ENCODE assay signal across 14 cellular contexts in genomic region chr5:57033503-57033902, GRCh38.
DNase-seq lines count a peak whose midpoint lies in the region; ATAC-seq, FAIRE-seq and TF ChIP-seq lines count a peak whose summit lies in the region.
"Had no signal": no experiment of that assay in that cellular context is flagged by ENCODE, and none has a peak within 500 bp of the region (broad histone marks: within the 10 kb centered on the region; RNA-seq: fewer than 3 reads in every experiment).

No MANE protein-coding gene starts in this region.

- H3K79me2 ChIP-seq in HCT116 (ENCODE audit: insufficient read depth, low read length): no peaks in the 10 kb centered on the region

- RAD21 ChIA-PET in HCT116 (lab: Charles Lee; ENCODE audit: low non-redundant PET in 1 of 2, low total read pairs in 2 of 2, uncharacterized antibody in 2 of 2, unreplicated experiment in 2 of 2): no interaction called here

- no peak overlapping the region for H3K4me3 ChIP-seq in A549
- H3K4me3 ChIP-seq in HCT116 (replicated peaks in 1 of 2; ENCODE audit: low read depth in 1 of 2, low read length in 2 of 2): no peak overlapping the region
- no peak overlapping the region for H3K4me3 ChIP-seq in bronchial epithelial cell (ENCODE audit: low read depth, low read length)
- H3K4me3 ChIP-seq: GM23248 had no signal

- no peaks in the 10 kb centered on the region for H3K9me2 ChIP-seq in HCT116 (ENCODE audit: insufficient read depth)

- CTCF ChIA-PET in A549 (lab: Yijun Ruan, JAX) (no interaction called here), HCT116 (lab: Charles Lee) (no interaction called here)

- POLR2A ChIA-PET in A549 (lab: Yijun Ruan, JAX) (no interaction called here), HCT116 (lab: Charles Lee) (no interaction called here)

- peak overlapping the region; percentile 31 for H2AFZ ChIP-seq in HCT116 (ENCODE audit: low read depth, low read length, poor library complexity, severe bottlenecking)
- H2AFZ ChIP-seq: GM23248 had no signal

- no peak for TF ChIP-seq EP300 in A549 (IDR thresholded peaks at IDR 0.05)

- 50% methylated on average over 2 of the region's 2 CpGs for WGBS in A549 (ENCODE audit: missing lambda C conversion rate)

- TF ChIP-seq RAD21 in A549 (conservative IDR thresholded peaks at IDR 0.05 in 1 of 2, IDR thresholded peaks at IDR 0.05 in 1 of 2) (no peak), HCT116 (IDR thresholded peaks at IDR 0.05; ENCODE audit: low read depth) (no peak)

- H3K4me2 ChIP-seq in A549 (peak overlapping the region; percentile 46), HCT116 (ENCODE audit: low read length) (peak overlapping the region; percentile 58)

- no peaks in the 10 kb centered on the region for H3K36me3 ChIP-seq in HCT116 (ENCODE audit: control insufficient read depth in 1 of 2, insufficient read depth in 2 of 2, low read length in 2 of 2)
- H3K36me3 ChIP-seq in bronchial epithelial cell (ENCODE audit: control insufficient read depth, insufficient read depth, low read length): no peaks in the 10 kb centered on the region
- H3K36me3 ChIP-seq: BE2C had no signal

- TF ChIP-seq POLR2A in A549 (IDR thresholded peaks at IDR 0.05; ENCODE audit: low read length): no peak
- no peak for TF ChIP-seq POLR2A in HCT116 (IDR thresholded peaks at IDR 0.05; ENCODE audit: borderline replicate concordance, extremely low read depth, insufficient read depth, insufficient read length)

- H3K9me3 ChIP-seq in A549 (no peaks in the 10 kb centered on the region), HCT116 (ENCODE audit: control insufficient read depth in 1 of 2, insufficient read depth in 1 of 2, low read depth in 1 of 2, low read length in 2 of 2) (no peaks in the 10 kb centered on the region)
- H3K9me3 ChIP-seq: BE2C had no signal

- DNase-seq in A549 (ENCODE audit: low read depth in 1 of 2, low spot score in 1 of 2) (no peak), HCT116 (ENCODE audit: low read depth, low spot score) (no peak), bronchial epithelial cell (ENCODE audit: low read depth) (peak; percentile 19), foreskin keratinocyte (peak in 1 of 2 donors; percentile 22), D721Med (ENCODE audit: insufficient read length, low spot score) (no peak), SHP77 (lab: John Stamatoyannopoulos, UW) (no peak)
- DNase-seq in activated naive CD4-positive, alpha-beta T cell treated with Interleukin-2 at 50 U/mL for 16 hours: no peak
- DNase-seq: BE2C; CD4-positive, alpha-beta memory T cell; GM23248 had no signal

- FAIRE-seq in A549 (lab: Jason Lieb, UNC) (no peak), bronchial epithelial cell (lab: Jason Lieb, UNC) (no peak), D721Med (lab: Jason Lieb, UNC) (no peak)
- FAIRE-seq: A204.1, H54 had no signal

- no peak for TF ChIP-seq CTCF in A549 (IDR thresholded peaks at IDR 0.05)
- TF ChIP-seq CTCF in HCT116 (IDR thresholded peaks at IDR 0.05 in 2 of 3, conservative IDR thresholded peaks at IDR 0.05 in 1 of 3; ENCODE audit: borderline replicate concordance in 1 of 3, insufficient read depth in 1 of 3, low read depth in 2 of 3, low read length in 2 of 3): no peak
- TF ChIP-seq CTCF in bronchial epithelial cell (IDR thresholded peaks at IDR 0.05; ENCODE audit: insufficient read depth, low read length, severe bottlenecking): no peak
- no peak for TF ChIP-seq CTCF in foreskin keratinocyte (conservative IDR thresholded peaks at IDR 0.05)
- TF ChIP-seq CTCF in D721Med (IDR thresholded peaks at IDR 0.05; ENCODE audit: insufficient read depth, missing control alignments): no peak

- H4K20me1 ChIP-seq in HCT116 (ENCODE audit: insufficient read depth): no peaks in the 10 kb centered on the region

- BruUV-seq in HCT116 (replicated peaks; lab: Mats Ljungman, UMichigan): no TSS peak

- H3K27me3 ChIP-seq in HCT116 (ENCODE audit: insufficient read depth, low read length) (no peaks in the 10 kb centered on the region), bronchial epithelial cell (ENCODE audit: control insufficient read depth, insufficient read depth, low read length) (peaks cover 3% of the 10 kb centered on the region), foreskin keratinocyte (peaks cover 3% of the 10 kb centered on the region)
- H3K27me3 ChIP-seq: BE2C had no signal

- H3K4me1 ChIP-seq in A549 (peaks cover 27% of the 10 kb centered on the region), HCT116 (ENCODE audit: control insufficient read depth in 1 of 2, insufficient read depth in 2 of 2, low read length in 2 of 2) (peaks cover 39 to 57% of the 10 kb centered on the region in 2 experiments), foreskin keratinocyte (no peaks in the 10 kb centered on the region)

- H3K9ac ChIP-seq in HCT116 (ENCODE audit: low read length): no peak overlapping the region
- H3K9ac ChIP-seq: GM23248 had no signal

- H3K27ac ChIP-seq in A549 (no peak overlapping the region), HCT116 (ENCODE audit: low read depth, low read length) (no peak overlapping the region), foreskin keratinocyte (no peak overlapping the region)
- H3K27ac ChIP-seq: C4-2B, GM23248 had no signal

- intact Hi-C loops in HCT116 (cut with micrococcal nuclease): loop anchor here (5.0 kb wide), 1 partner anchor 139 kb away; the partner anchor contains the start of gene GPBP1

- ATAC-seq in A549 (no peak), HCT116 (no peak), foreskin keratinocyte (peak; percentile 20), GM19467 (IDR thresholded peaks at IDR 0.05; ENCODE audit: unreplicated experiment) (no peak)

TF ChIP-seq in A549, 52 proteins besides CTCF, POLR2A, EP300 and RAD21 (continues in another document):
- TF ChIP-seq, protein P1, sequence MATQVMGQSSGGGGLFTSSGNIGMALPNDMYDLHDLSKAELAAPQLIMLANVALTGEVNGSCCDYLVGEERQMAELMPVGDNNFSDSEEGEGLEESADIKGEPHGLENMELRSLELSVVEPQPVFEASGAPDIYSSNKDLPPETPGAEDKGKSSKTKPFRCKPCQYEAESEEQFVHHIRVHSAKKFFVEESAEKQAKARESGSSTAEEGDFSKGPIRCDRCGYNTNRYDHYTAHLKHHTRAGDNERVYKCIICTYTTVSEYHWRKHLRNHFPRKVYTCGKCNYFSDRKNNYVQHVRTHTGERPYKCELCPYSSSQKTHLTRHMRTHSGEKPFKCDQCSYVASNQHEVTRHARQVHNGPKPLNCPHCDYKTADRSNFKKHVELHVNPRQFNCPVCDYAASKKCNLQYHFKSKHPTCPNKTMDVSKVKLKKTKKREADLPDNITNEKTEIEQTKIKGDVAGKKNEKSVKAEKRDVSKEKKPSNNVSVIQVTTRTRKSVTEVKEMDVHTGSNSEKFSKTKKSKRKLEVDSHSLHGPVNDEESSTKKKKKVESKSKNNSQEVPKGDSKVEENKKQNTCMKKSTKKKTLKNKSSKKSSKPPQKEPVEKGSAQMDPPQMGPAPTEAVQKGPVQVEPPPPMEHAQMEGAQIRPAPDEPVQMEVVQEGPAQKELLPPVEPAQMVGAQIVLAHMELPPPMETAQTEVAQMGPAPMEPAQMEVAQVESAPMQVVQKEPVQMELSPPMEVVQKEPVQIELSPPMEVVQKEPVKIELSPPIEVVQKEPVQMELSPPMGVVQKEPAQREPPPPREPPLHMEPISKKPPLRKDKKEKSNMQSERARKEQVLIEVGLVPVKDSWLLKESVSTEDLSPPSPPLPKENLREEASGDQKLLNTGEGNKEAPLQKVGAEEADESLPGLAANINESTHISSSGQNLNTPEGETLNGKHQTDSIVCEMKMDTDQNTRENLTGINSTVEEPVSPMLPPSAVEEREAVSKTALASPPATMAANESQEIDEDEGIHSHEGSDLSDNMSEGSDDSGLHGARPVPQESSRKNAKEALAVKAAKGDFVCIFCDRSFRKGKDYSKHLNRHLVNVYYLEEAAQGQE (IDR thresholded peaks at IDR 0.05): no peak
- TF ChIP-seq, protein P2, sequence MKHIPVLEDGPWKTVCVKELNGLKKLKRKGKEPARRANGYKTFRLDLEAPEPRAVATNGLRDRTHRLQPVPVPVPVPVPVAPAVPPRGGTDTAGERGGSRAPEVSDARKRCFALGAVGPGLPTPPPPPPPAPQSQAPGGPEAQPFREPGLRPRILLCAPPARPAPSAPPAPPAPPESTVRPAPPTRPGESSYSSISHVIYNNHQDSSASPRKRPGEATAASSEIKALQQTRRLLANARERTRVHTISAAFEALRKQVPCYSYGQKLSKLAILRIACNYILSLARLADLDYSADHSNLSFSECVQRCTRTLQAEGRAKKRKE (CRISPR knock-in tag; IDR thresholded peaks at IDR 0.05; ENCODE audit: low read depth): no peak
- no peak for TF ChIP-seq CHD2 (IDR thresholded peaks at IDR 0.05; ENCODE audit: low read length, partially characterized antibody)

TF ChIP-seq in HCT116, 20 proteins besides CTCF, POLR2A, EP300 and RAD21:
- TF ChIP-seq, protein P3, sequence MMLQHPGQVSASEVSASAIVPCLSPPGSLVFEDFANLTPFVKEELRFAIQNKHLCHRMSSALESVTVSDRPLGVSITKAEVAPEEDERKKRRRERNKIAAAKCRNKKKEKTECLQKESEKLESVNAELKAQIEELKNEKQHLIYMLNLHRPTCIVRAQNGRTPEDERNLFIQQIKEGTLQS (IDR thresholded peaks at IDR 0.05): no peak
- TF ChIP-seq JUND (IDR thresholded peaks at IDR 0.05): no peak
- TF ChIP-seq ZFX (IDR thresholded peaks at IDR 0.05): no peak
- TF ChIP-seq SRF (IDR thresholded peaks at IDR 0.05; ENCODE audit: low read depth): no peak
